ENCODE assay signal across 8 cellular contexts in genomic region chr18:46429130-46429529, GRCh38.
"Had no signal": no experiment of that assay in that cellular context is flagged by ENCODE, and none has a peak within 500 bp of the region (broad histone marks: within the 10 kb centered on the region; RNA-seq: fewer than 3 reads in every experiment).

No MANE protein-coding gene starts in this region.

- H3K36me3 ChIP-seq: HAP-1 had no signal

- H3K4me3 Mint-ChIP-seq: HFFc6 had no signal

- H3K27ac ChIP-seq: HL-60 had no signal

- DNase-seq: GOT3, HFFc6, IMR-90, KG1 had no signal

- H3K4me3 ChIP-seq: HAP-1, K562 had no signal

- H3K27ac Mint-ChIP-seq: HFFc6 had no signal

- H3K9me3 Mint-ChIP-seq: HFFc6 had no signal

- ATAC-seq: HCT116, K562 had no signal

- H3K4me1 ChIP-seq: HAP-1 had no signal
